1 cellular context compared by ENCODE assay signal in the genomic region with DNA sequence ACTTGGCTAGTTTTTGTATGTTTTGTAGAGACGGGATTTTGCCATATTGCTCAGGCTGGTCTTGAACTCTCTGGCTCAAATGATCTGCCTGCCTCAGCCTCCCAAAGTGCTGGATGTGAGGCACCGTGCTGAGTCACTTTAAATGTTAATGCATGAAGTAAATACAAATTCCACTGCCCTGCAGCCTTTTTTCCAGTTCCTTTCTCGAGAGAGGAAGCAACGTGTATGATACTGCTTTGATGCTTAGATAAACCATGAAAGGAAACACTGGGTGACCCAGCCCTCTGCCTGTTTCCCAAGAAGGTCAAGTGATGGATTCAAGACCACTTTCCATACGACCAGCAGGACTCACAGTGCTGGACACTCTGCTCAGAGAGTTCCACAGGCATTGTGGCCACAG.
TF ChIP-seq lines count a peak whose summit lies in the region.

No MANE protein-coding gene starts in this region.

TF ChIP-seq in GM12891, 5 proteins besides CTCF, POLR2A, EP300 and RAD21:
- TF ChIP-seq TAF1 (IDR thresholded peaks at IDR 0.05; ENCODE audit: low read depth, low read length) = no peak
- no peak for TF ChIP-seq POU2F2 (IDR thresholded peaks at IDR 0.05; ENCODE audit: low read depth, low read length)
- no peak for TF ChIP-seq POLR2AphosphoS5 (IDR thresholded peaks at IDR 0.05; ENCODE audit: low read depth, low read length)
- no peak for TF ChIP-seq SPI1 (IDR thresholded peaks at IDR 0.05; ENCODE audit: low read depth, low read length)
- no peak for TF ChIP-seq PAX5 (IDR thresholded peaks at IDR 0.05; ENCODE audit: insufficient read depth, low read length, severe bottlenecking)
